Comparison of ENCODE assay signal across 8 cellular contexts in genomic region chr11:114400222-114400973, GRCh38.
DNase-seq lines count a peak whose midpoint lies in the region; TF ChIP-seq lines count a peak whose summit lies in the region.

C11orf71 (minus strand) TSS chr11:114400511; CDS start chr11:114400331, 180 bp downstream.
RBM7 (plus strand) TSS chr11:114400666; CDS start chr11:114400672, 6 bp downstream.

- peaks cover 12% of the 10 kb centered on the region for H3F3A ChIP-seq in MM.1S (ENCODE audit: insufficient read depth, low read length)

- peak within 1 kb of the TSS; percentile 60 for H2AFZ ChIP-seq in MM.1S (ENCODE audit: low read length)
- H2AFZ ChIP-seq in neuron (ENCODE audit: low read depth, low read length), result peak within 1 kb of the TSS; percentile 30

- H3K27ac ChIP-seq in MM.1S (ENCODE audit: low read length) (peak within 1 kb of the TSS; percentile 88), subcutaneous abdominal adipose tissue (ENCODE audit: low read depth, low read length) (peak within 1 kb of the TSS; percentile 99)

- no peaks in the 10 kb centered on the region for H3K9me2 ChIP-seq in MM.1S (replicated peaks; ENCODE audit: insufficient read depth, low read length)

- H3K4me1 ChIP-seq in HAP-1 (peaks cover 12% of the 10 kb centered on the region), MM.1S (ENCODE audit: low read length) (peaks cover 9% of the 10 kb centered on the region; the same call in 1 of the 2 replicates), neuron (ENCODE audit: insufficient read depth, low read length) (peaks cover 15% of the 10 kb centered on the region), subcutaneous abdominal adipose tissue (ENCODE audit: control insufficient read depth in 5 of 5, insufficient read depth in 5 of 5, low read length in 5 of 5) (peaks cover 2 to 32% (median 26%) of the 10 kb centered on the region in 5 donors)

- peak within 1 kb of the TSS; percentile 95 for H3K9ac ChIP-seq in MM.1S (ENCODE audit: low read length)
- peak within 1 kb of the TSS; percentile 95 to 99 (median 98) for H3K9ac ChIP-seq in subcutaneous abdominal adipose tissue (ENCODE audit: low read length in 5 of 5)

- no peaks in the 10 kb centered on the region for H3K27me3 ChIP-seq in HAP-1 (ENCODE audit: low read depth)
- no peaks in the 10 kb centered on the region for H3K27me3 ChIP-seq in MM.1S (replicated peaks; ENCODE audit: insufficient read depth, low read length)
- H3K27me3 ChIP-seq in neuron (ENCODE audit: insufficient read depth, low read length), result no peaks in the 10 kb centered on the region
- no peaks in the 10 kb centered on the region for H3K27me3 ChIP-seq in subcutaneous abdominal adipose tissue (ENCODE audit: control insufficient read depth in 5 of 5, insufficient read depth in 4 of 5, low read length in 5 of 5)

- peak; percentile 27 for TF ChIP-seq CTCF in MM.1S (IDR thresholded peaks at IDR 0.05; ENCODE audit: low read length)

- in situ Hi-C loops in HAP-1 (cut with MboI; ENCODE audit: low sequenced_read_pairs), result no loop called here

- H3K9me3 ChIP-seq in HAP-1 (no peaks in the 10 kb centered on the region), MM.1S (replicated peaks; ENCODE audit: insufficient read depth, low read length) (no peaks in the 10 kb centered on the region), neuron (ENCODE audit: low read length) (no peaks in the 10 kb centered on the region), subcutaneous abdominal adipose tissue (ENCODE audit: control insufficient read depth in 5 of 5, low read length in 5 of 5) (no peaks in the 10 kb centered on the region)

- peak within 1 kb of the TSS; percentile 90 for H3K4me2 ChIP-seq in MM.1S (ENCODE audit: low read depth, low read length)

- no peaks in the 10 kb centered on the region for H4K20me1 ChIP-seq in MM.1S (ENCODE audit: insufficient read depth, low read length)

- peaks cover 60% of the 10 kb centered on the region for H3K79me2 ChIP-seq in MM.1S (ENCODE audit: low read length)

- peaks cover 12% of the 10 kb centered on the region for H3K36me3 ChIP-seq in HAP-1 (replicated peaks)
- 0 out of 2 replicates have a peak, but pooled peaks cover 3% of the 10 kb centered on the region for H3K36me3 ChIP-seq in MM.1S (replicated peaks; ENCODE audit: insufficient read depth, low read length)
- H3K36me3 ChIP-seq in neuron (ENCODE audit: insufficient read depth, low read length), result peaks cover 20% of the 10 kb centered on the region
- peaks cover 0 to 6% (median 4%) of the 10 kb centered on the region in 5 donors for H3K36me3 ChIP-seq in subcutaneous abdominal adipose tissue (ENCODE audit: control insufficient read depth in 5 of 5, insufficient read depth in 5 of 5, low read length in 5 of 5)

- peak; percentile 97 for DNase-seq in GDM1 (lab: John Stamatoyannopoulos, UW)
- peak; percentile 95 for DNase-seq in HAP-1 (ENCODE audit: low spot score in 2 of 2)
- peak; percentile 99 for DNase-seq in MM.1S
- DNase-seq in SIG-M5 (lab: John Stamatoyannopoulos, UW), result peak; percentile 43
- DNase-seq in activated naive CD4-positive, alpha-beta T cell (lab: John Stamatoyannopoulos, UW), result peak; percentile 90 to 97 (median 96)
- peak; percentile 96 for DNase-seq in foreskin melanocyte

- H3K4me3 ChIP-seq in HAP-1, result peak within 1 kb of the TSS; percentile 67
- peak within 1 kb of the TSS; percentile 81 for H3K4me3 ChIP-seq in MM.1S (ENCODE audit: low read length)
- peak within 1 kb of the TSS; percentile 88 for H3K4me3 ChIP-seq in neuron (ENCODE audit: low read length)
- peak within 1 kb of the TSS; percentile 89 to 98 (median 93) for H3K4me3 ChIP-seq in subcutaneous abdominal adipose tissue (ENCODE audit: low read depth in 1 of 5, low read length in 5 of 5)

Comparison
In these comparisons a context has a peak if more than half of its experiments do, and no peak if none do; other contexts are left out.
1. Peak in every context shown above with its lines: DNase-seq, H3K4me3 ChIP-seq and H3K27ac ChIP-seq.
2. DNase-seq: peak in every context shown above with its lines; median percentile 99 in MM.1S; 97 in GDM1; 96 in activated naive CD4-positive, alpha-beta T cell; 96 in foreskin melanocyte; 95 in HAP-1; 43 in SIG-M5.